In the genomic region with DNA sequence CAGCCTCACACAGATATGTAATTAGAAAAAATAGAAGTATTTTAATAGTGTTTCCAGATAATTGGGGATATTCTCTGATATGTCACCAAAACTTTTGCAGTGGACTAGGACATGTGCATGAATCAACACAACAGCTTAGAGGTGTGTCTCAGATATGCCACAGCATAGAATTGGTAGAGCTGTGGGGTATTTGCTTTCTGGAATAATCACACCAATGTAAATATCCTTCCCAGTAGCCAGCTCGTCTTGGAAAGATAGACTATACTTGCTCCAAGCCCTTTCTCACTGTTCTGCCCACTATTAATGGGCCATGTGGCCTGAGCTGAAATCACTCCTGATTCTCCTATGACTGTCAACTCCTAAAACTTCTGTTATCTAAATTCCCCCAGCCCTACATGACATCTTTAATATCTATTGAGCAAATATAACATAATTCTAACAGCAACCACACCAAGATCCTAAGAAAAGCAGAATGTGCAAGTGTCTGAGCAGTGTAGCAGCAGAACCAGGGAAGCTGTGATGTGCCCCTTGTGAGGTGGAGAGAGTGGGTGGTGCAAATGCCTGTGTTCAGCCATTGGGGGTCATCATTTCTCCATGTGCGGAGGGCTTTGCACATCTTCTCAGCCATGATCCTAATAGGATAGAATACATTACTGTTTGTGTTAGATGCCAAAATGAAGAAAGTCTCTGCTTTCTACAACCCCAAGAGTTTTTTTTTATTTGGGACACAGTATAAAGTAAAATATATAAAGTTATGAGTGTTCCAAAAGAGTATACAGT, we compare ENCODE assay signal across 18 cellular contexts.
A peak's percentile ranks its signal among the peaks of the same experiment; 100 is the strongest.
DNase-seq lines count a peak whose midpoint lies in the region; ATAC-seq, FAIRE-seq and TF ChIP-seq lines count a peak whose summit lies in the region.
"Had no signal": no experiment of that assay in that cellular context is flagged by ENCODE, and none has a peak within 500 bp of the region (broad histone marks: within the 10 kb centered on the region; RNA-seq: fewer than 3 reads in every experiment).

No MANE protein-coding gene starts in this region.

- WGBS in heart left ventricle, 4 donors = 83 to 91% (median 88%) methylated on average over 2 of the region's 2 CpGs

- H3K4me3 ChIP-seq in cardiac muscle cell = no peak overlapping the region
- no peak overlapping the region for H3K4me3 ChIP-seq in heart left ventricle
- H3K4me3 ChIP-seq in OCI-LY7 (ENCODE audit: low read depth, low read length, poor library complexity, severe bottlenecking) = no peak overlapping the region
- H3K4me3 ChIP-seq: colonic mucosa had no signal

- H3K4me1 ChIP-seq in cardiac muscle cell (ENCODE audit: low read depth) = no peaks in the 10 kb centered on the region
- no peaks in the 10 kb centered on the region for H3K4me1 ChIP-seq in heart left ventricle
- peaks cover 38% of the 10 kb centered on the region for H3K4me1 ChIP-seq in OCI-LY7 (ENCODE audit: insufficient read depth, low read length, poor library complexity, severe bottlenecking)
- H3K4me1 ChIP-seq: Caco-2, colonic mucosa had no signal

- no peaks in the 10 kb centered on the region for H3K9me2 ChIP-seq in OCI-LY7 (ENCODE audit: insufficient read depth, low read length)

- no peaks in the 10 kb centered on the region for H3K9me3 ChIP-seq in cardiac muscle cell (ENCODE audit: low read depth)
- H3K9me3 ChIP-seq in heart left ventricle = no peaks in the 10 kb centered on the region
- no peaks in the 10 kb centered on the region for H3K9me3 ChIP-seq in OCI-LY7 (ENCODE audit: low read length)
- H3K9me3 ChIP-seq: Caco-2, colonic mucosa had no signal

- FAIRE-seq in urothelium cell line (lab: Jason Lieb, UNC) = peak; percentile 40

- no peaks in the 10 kb centered on the region; the same call in 1 of the 2 replicates for H3K79me2 ChIP-seq in OCI-LY7 (ENCODE audit: insufficient read depth, low read depth, low read length)

- POLR2A ChIA-PET in OCI-LY7 (lab: Charles Lee) = interaction anchor here (1.1 kb wide), 1 partner anchor 91 kb away, joined by 3 read pairs; no protein-coding TSS in a partner anchor

- no peaks in the 10 kb centered on the region for H3K27me3 Mint-ChIP-seq in endothelial cell (ENCODE audit: unreplicated experiment)
- H3K27me3 Mint-ChIP-seq: activated CD4-positive, alpha-beta T cell treated with anti-CD3 and anti-CD28 coated beads for 36 hours; activated naive CD8-positive, alpha-beta T cell treated with anti-CD3 and anti-CD28 coated beads, Interleukin-2, amount 50 U/mL, for 24 hours had no signal

- peak; percentile 36 for DNase-seq in cardiac muscle cell (ENCODE audit: low read depth in 1 of 2, low spot score in 1 of 2)
- DNase-seq in heart left ventricle = no peak
- DNase-seq in OCI-LY7 (ENCODE audit: low spot score) = peak; percentile 45
- peak; percentile 9 for DNase-seq in endothelial cell (ENCODE audit: low spot score)
- DNase-seq in urothelium cell line (ENCODE audit: low spot score) = no peak
- DNase-seq in H4 (ENCODE audit: low spot score) = no peak
- DNase-seq in A172 (ENCODE audit: low spot score) = no peak
- DNase-seq: activated CD4-positive, alpha-beta T cell treated with anti-CD3 and anti-CD28 coated beads for 36 hours; activated naive CD8-positive, alpha-beta T cell treated with anti-CD3 and anti-CD28 coated beads, Interleukin-2, amount 50 U/mL, for 24 hours; activated T-cell treated with anti-CD3 and anti-CD28 coated beads for 4 hours; Caco-2; colonic mucosa; H7; NCI-H146; NCI-H69; stimulated activated naive CD4-positive, alpha-beta T cell had no signal

- no TSS peak for BruUV-seq in OCI-LY7 (replicated peaks; lab: Mats Ljungman, UMichigan)

- TF ChIP-seq CTCF in cardiac muscle cell (IDR thresholded peaks at IDR 0.05; ENCODE audit: low read depth, low read length) (peak; percentile 25), heart left ventricle (IDR thresholded peaks at IDR 0.05) (no peak), OCI-LY7 (conservative IDR thresholded peaks at IDR 0.05; ENCODE audit: low read length) (peak; percentile 66), endothelial cell (IDR thresholded peaks at IDR 0.05; ENCODE audit: unreplicated experiment) (no peak)

- CTCF ChIA-PET in OCI-LY7 (lab: Charles Lee; ENCODE audit: unreplicated experiment) = interaction anchor here (1.8 kb wide), 1 partner anchor 91 kb away, joined by 11 read pairs; no protein-coding TSS in a partner anchor

- H3K27ac ChIP-seq in cardiac muscle cell (no peak overlapping the region), heart left ventricle (no peak overlapping the region), OCI-LY7 (ENCODE audit: low read depth, low read length, poor library complexity, severe bottlenecking) (no peak overlapping the region)
- H3K27ac ChIP-seq: colonic mucosa had no signal

- no peak for TF ChIP-seq POLR2A in heart left ventricle (IDR thresholded peaks at IDR 0.05)

- H3K9me3 Mint-ChIP-seq in endothelial cell (ENCODE audit: unreplicated experiment) = no peaks in the 10 kb centered on the region
- H3K9me3 Mint-ChIP-seq: activated naive CD8-positive, alpha-beta T cell treated with anti-CD3 and anti-CD28 coated beads, Interleukin-2, amount 50 U/mL, for 24 hours; T-helper 2 cell treated with Interferon-gamma antibody and Interleukin-4, amounts not matched to agents 5 μg/mL and 100 μg/mL, for 36 hours had no signal

- no peak overlapping the region for H3K4me2 ChIP-seq in OCI-LY7 (ENCODE audit: low read length)

- no peaks in the 10 kb centered on the region for H3K36me3 Mint-ChIP-seq in endothelial cell (ENCODE audit: low read depth, unreplicated experiment)

- H2AFZ ChIP-seq in OCI-LY7 (ENCODE audit: low read length) = no peak overlapping the region

- H3K36me3 ChIP-seq in cardiac muscle cell (no peaks in the 10 kb centered on the region), heart left ventricle (no peaks in the 10 kb centered on the region), OCI-LY7 (ENCODE audit: insufficient read depth, low read length) (peaks cover 74% of the 10 kb centered on the region)
- H3K36me3 ChIP-seq: colonic mucosa had no signal

- H3K4me3 Mint-ChIP-seq in endothelial cell (ENCODE audit: unreplicated experiment) = no peak overlapping the region
- H3K4me3 Mint-ChIP-seq: activated CD4-positive, alpha-beta T cell treated with anti-CD3 and anti-CD28 coated beads for 36 hours; activated naive CD8-positive, alpha-beta T cell treated with anti-CD3 and anti-CD28 coated beads, Interleukin-2, amount 50 U/mL, for 24 hours; T-helper 2 cell treated with Interferon-gamma antibody and Interleukin-4, amounts not matched to agents 5 μg/mL and 100 μg/mL, for 36 hours had no signal

- no peak overlapping the region for H3K27ac Mint-ChIP-seq in endothelial cell (ENCODE audit: unreplicated experiment)
- H3K27ac Mint-ChIP-seq: activated CD4-positive, alpha-beta T cell treated with anti-CD3 and anti-CD28 coated beads for 36 hours; activated naive CD8-positive, alpha-beta T cell treated with anti-CD3 and anti-CD28 coated beads, Interleukin-2, amount 50 U/mL, for 24 hours; T-helper 2 cell treated with Interferon-gamma antibody and Interleukin-4, amounts not matched to agents 5 μg/mL and 100 μg/mL, for 36 hours had no signal

- H3K4me1 Mint-ChIP-seq in endothelial cell (ENCODE audit: unreplicated experiment) = no peaks in the 10 kb centered on the region

- ATAC-seq in heart left ventricle = no peak
- ATAC-seq in HG03442 (IDR thresholded peaks at IDR 0.05; ENCODE audit: unreplicated experiment) = no peak
- ATAC-seq: activated CD4-positive, alpha-beta T cell treated with anti-CD3 and anti-CD28 coated beads for 36 hours; activated naive CD8-positive, alpha-beta T cell treated with anti-CD3 and anti-CD28 coated beads, Interleukin-2, amount 50 U/mL, for 24 hours had no signal

- H3K27me3 ChIP-seq in cardiac muscle cell (no peaks in the 10 kb centered on the region), heart left ventricle (no peaks in the 10 kb centered on the region)
- H3K27me3 ChIP-seq: colonic mucosa had no signal

- intact Hi-C loops in heart left ventricle (cut with DNase I) = no loop called here
- intact Hi-C loops in OCI-LY7 (cut with micrococcal nuclease; ENCODE audit: unreplicated experiment) = loop anchor here (1.0 to 10.0 kb wide), 3 partner anchors 92 to 233 kb away; a partner anchor contains a TSS

- H4K20me1 ChIP-seq in OCI-LY7 (ENCODE audit: insufficient read depth, low read length) = peaks cover 9% of the 10 kb centered on the region; the same call in 1 of the 2 replicates

Comparison
In these comparisons a context has a peak if more than half of its experiments do, and no peak if none do; other contexts are left out.
1. DNase-seq: peak in cardiac muscle cell (2 of 2), OCI-LY7 (single experiment) and endothelial cell (single experiment); none in heart left ventricle (0 of 5), urothelium cell line (single experiment), H4 (single experiment) and A172 (single experiment).
2. CTCF ChIP-seq: peak in cardiac muscle cell (single experiment) and OCI-LY7 (single experiment); none in heart left ventricle (0 of 12) and endothelial cell (single experiment).